In genomic region chr3:55245391-55245790, GRCh38 we compare ENCODE assay signal across 2 cellular contexts.
TF ChIP-seq lines count a peak whose summit lies in the region.

No MANE protein-coding gene starts in this region.

TF ChIP-seq in IMR-90, 13 proteins besides CTCF, POLR2A, EP300 and RAD21:
- TF ChIP-seq BHLHE40 (IDR thresholded peaks at IDR 0.05; ENCODE audit: low read depth, low read length) (no peak), RCOR1 (IDR thresholded peaks at IDR 0.05; ENCODE audit: insufficient replicate concordance, low read length) (no peak)

TF ChIP-seq in H1, 55 proteins besides CTCF, POLR2A, EP300 and RAD21:
- TF ChIP-seq CHD1 (IDR thresholded peaks at IDR 0.05; ENCODE audit: low read depth, low read length) (no peak), SP1 (IDR thresholded peaks at IDR 0.05; ENCODE audit: low read depth, low read length) (no peak), CHD7 (IDR thresholded peaks at IDR 0.05; ENCODE audit: insufficient replicate concordance, low read length) (no peak), SUZ12 (IDR thresholded peaks at IDR 0.05; ENCODE audit: low read length) (no peak), POLR2AphosphoS5 (IDR thresholded peaks at IDR 0.05; ENCODE audit: low read depth, low read length) (no peak), CEBPB (IDR thresholded peaks at IDR 0.05; ENCODE audit: low read depth, low read length) (no peak), SIX5 (IDR thresholded peaks at IDR 0.05; ENCODE audit: low read depth, low read length) (no peak), RXRA (IDR thresholded peaks at IDR 0.05; ENCODE audit: insufficient read depth, low read depth, low read length) (no peak), SRF (IDR thresholded peaks at IDR 0.05; ENCODE audit: low read depth, low read length) (no peak), SP2 (IDR thresholded peaks at IDR 0.05; ENCODE audit: low read length) (no peak), JUN (IDR thresholded peaks at IDR 0.05; ENCODE audit: low read depth, low read length) (no peak), MAFK (IDR thresholded peaks at IDR 0.05; ENCODE audit: low read depth, low read length) (no peak), RBBP5 (IDR thresholded peaks at IDR 0.05; ENCODE audit: borderline replicate concordance, low read depth, low read length) (no peak), TEAD4 (IDR thresholded peaks at IDR 0.05; ENCODE audit: low read depth, low read length) (no peak)
